Comparison of ENCODE assay signal across 1 cellular context in the genomic region with DNA sequence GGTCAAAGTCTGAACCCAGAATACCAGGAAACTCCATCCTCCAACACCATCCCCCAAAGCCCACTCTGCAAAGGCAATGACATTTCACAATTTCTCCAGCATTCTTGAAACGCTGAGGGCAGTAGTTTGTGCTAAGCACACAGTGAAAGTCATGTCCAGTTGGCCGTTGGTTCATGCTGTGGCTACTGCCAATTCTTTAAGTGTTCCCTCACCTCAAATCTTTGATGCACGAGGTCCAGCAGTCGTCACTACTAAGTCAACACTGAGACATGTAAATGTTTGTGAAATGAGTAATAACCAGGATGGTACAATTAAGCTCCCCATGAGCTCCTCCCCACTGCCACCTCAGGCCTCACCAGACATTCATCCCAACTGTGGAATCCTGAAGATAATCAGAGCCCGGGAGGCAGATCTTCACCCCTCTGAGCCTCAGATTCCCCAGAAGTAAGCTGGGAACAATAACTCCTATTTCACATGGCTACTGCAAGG.
TF ChIP-seq lines count a peak whose summit lies in the region.

No MANE protein-coding gene starts in this region.

TF ChIP-seq in HepG2, 621 proteins besides CTCF, POLR2A, EP300 and RAD21 (continued from another document and continues in another):
- TF ChIP-seq, protein P1, sequence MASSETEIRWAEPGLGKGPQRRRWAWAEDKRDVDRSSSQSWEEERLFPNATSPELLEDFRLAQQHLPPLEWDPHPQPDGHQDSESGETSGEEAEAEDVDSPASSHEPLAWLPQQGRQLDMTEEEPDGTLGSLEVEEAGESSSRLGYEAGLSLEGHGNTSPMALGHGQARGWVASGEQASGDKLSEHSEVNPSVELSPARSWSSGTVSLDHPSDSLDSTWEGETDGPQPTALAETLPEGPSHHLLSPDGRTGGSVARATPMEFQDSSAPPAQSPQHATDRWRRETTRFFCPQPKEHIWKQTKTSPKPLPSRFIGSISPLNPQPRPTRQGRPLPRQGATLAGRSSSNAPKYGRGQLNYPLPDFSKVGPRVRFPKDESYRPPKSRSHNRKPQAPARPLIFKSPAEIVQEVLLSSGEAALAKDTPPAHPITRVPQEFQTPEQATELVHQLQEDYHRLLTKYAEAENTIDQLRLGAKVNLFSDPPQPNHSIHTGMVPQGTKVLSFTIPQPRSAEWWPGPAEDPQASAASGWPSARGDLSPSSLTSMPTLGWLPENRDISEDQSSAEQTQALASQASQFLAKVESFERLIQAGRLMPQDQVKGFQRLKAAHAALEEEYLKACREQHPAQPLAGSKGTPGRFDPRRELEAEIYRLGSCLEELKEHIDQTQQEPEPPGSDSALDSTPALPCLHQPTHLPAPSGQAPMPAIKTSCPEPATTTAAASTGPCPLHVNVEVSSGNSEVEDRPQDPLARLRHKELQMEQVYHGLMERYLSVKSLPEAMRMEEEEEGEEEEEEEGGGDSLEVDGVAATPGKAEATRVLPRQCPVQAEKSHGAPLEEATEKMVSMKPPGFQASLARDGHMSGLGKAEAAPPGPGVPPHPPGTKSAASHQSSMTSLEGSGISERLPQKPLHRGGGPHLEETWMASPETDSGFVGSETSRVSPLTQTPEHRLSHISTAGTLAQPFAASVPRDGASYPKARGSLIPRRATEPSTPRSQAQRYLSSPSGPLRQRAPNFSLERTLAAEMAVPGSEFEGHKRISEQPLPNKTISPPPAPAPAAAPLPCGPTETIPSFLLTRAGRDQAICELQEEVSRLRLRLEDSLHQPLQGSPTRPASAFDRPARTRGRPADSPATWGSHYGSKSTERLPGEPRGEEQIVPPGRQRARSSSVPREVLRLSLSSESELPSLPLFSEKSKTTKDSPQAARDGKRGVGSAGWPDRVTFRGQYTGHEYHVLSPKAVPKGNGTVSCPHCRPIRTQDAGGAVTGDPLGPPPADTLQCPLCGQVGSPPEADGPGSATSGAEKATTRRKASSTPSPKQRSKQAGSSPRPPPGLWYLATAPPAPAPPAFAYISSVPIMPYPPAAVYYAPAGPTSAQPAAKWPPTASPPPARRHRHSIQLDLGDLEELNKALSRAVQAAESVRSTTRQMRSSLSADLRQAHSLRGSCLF (CRISPR knock-in tag; IDR thresholded peaks at IDR 0.05; ENCODE audit: borderline replicate concordance) = no peak
- TF ChIP-seq FOXO1 (CRISPR knock-in tag; IDR thresholded peaks at IDR 0.05) (0 out of 2 replicates have a peak, but pooled peaks have one; percentile 60), FOSL2 (CRISPR knock-in tag; IDR thresholded peaks at IDR 0.05) (peak; percentile 95), RXRB (CRISPR knock-in tag; IDR thresholded peaks at IDR 0.05; ENCODE audit: borderline replicate concordance) (peak; percentile 63; the same call in 1 of the 2 replicates), NR1H2 (CRISPR knock-in tag; IDR thresholded peaks at IDR 0.05; ENCODE audit: borderline replicate concordance, low read depth) (no peak), ZNF567 (CRISPR knock-in tag; IDR thresholded peaks at IDR 0.05; ENCODE audit: borderline replicate concordance) (no peak), ZNF674 (CRISPR knock-in tag; IDR thresholded peaks at IDR 0.05; ENCODE audit: low read depth) (no peak), HHEX (CRISPR knock-in tag; IDR thresholded peaks at IDR 0.05) (0 out of 2 replicates have a peak, but pooled peaks have one; percentile 40), EHMT2 (IDR thresholded peaks at IDR 0.05; ENCODE audit: borderline replicate concordance, low read depth, low read length) (peak; percentile 88), ZNF790 (CRISPR knock-in tag; IDR thresholded peaks at IDR 0.05; ENCODE audit: borderline replicate concordance) (no peak), PCBP2 (optimal IDR thresholded peaks at IDR 0.05; ENCODE audit: low read depth, low read length, poor library complexity, severe bottlenecking) (no peak), BCL6 (CRISPR knock-in tag; IDR thresholded peaks at IDR 0.05) (peak; percentile 98), FOXJ3 (CRISPR knock-in tag; IDR thresholded peaks at IDR 0.05; ENCODE audit: borderline replicate concordance) (0 out of 2 replicates have a peak, but pooled peaks have one; percentile 17), ZFAT (CRISPR knock-in tag; conservative IDR thresholded peaks at IDR 0.05) (no peak), KMT2A (CRISPR knock-in tag; IDR thresholded peaks at IDR 0.05) (peak; percentile 52; the same call in 1 of the 2 replicates), TOE1 (CRISPR knock-in tag; IDR thresholded peaks at IDR 0.05) (no peak), ZNF781 (CRISPR knock-in tag; IDR thresholded peaks at IDR 0.05; ENCODE audit: borderline replicate concordance, not compliant biosample characterization) (peak; percentile 67), PRPF4 (IDR thresholded peaks at IDR 0.05; ENCODE audit: low read depth, low read length, poor library complexity, severe bottlenecking) (peak; percentile 71), ZNF446 (CRISPR knock-in tag; IDR thresholded peaks at IDR 0.05) (no peak), ESRRA (CRISPR knock-in tag; IDR thresholded peaks at IDR 0.05; ENCODE audit: low read depth) (no peak), NFIB (CRISPR knock-in tag; IDR thresholded peaks at IDR 0.05; ENCODE audit: borderline replicate concordance) (no peak), MIER3 (CRISPR knock-in tag; IDR thresholded peaks at IDR 0.05; ENCODE audit: borderline replicate concordance) (peak; percentile 92), SP2 (CRISPR knock-in tag; IDR thresholded peaks at IDR 0.05) (no peak), RARA (CRISPR knock-in tag; IDR thresholded peaks at IDR 0.05) (peak; percentile 83), TCF7 (IDR thresholded peaks at IDR 0.05; ENCODE audit: low read depth) (peak; percentile 63), RBM39 (IDR thresholded peaks at IDR 0.05; ENCODE audit: low read depth, low read length, poor library complexity, severe bottlenecking) (no peak), YY1 (IDR thresholded peaks at IDR 0.05; ENCODE audit: insufficient read depth, insufficient replicate concordance, low read depth, low read length) (no peak), ZMYM2 (CRISPR knock-in tag; IDR thresholded peaks at IDR 0.05) (no peak), ZNF652 (CRISPR knock-in tag; IDR thresholded peaks at IDR 0.05; ENCODE audit: borderline replicate concordance, low read depth) (peak; percentile 28; the same call in 1 of the 2 replicates), ZNF496 (CRISPR knock-in tag; IDR thresholded peaks at IDR 0.05; ENCODE audit: insufficient replicate concordance) (no peak), RBM22 (optimal IDR thresholded peaks at IDR 0.05; ENCODE audit: low read length) (no peak)
- TF ChIP-seq, protein P2, sequence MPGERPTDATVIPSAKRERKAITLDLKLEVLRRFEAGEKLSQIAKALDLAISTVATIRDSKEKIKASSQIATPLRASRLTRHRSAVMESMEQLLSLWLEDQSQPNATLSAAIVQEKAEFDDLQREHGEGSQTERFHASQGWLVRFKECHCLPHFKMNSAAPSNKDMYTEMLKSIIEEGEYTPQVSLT (CRISPR knock-in tag; IDR thresholded peaks at IDR 0.05; ENCODE audit: borderline replicate concordance, low read depth) = no peak
- TF ChIP-seq, protein P3, sequence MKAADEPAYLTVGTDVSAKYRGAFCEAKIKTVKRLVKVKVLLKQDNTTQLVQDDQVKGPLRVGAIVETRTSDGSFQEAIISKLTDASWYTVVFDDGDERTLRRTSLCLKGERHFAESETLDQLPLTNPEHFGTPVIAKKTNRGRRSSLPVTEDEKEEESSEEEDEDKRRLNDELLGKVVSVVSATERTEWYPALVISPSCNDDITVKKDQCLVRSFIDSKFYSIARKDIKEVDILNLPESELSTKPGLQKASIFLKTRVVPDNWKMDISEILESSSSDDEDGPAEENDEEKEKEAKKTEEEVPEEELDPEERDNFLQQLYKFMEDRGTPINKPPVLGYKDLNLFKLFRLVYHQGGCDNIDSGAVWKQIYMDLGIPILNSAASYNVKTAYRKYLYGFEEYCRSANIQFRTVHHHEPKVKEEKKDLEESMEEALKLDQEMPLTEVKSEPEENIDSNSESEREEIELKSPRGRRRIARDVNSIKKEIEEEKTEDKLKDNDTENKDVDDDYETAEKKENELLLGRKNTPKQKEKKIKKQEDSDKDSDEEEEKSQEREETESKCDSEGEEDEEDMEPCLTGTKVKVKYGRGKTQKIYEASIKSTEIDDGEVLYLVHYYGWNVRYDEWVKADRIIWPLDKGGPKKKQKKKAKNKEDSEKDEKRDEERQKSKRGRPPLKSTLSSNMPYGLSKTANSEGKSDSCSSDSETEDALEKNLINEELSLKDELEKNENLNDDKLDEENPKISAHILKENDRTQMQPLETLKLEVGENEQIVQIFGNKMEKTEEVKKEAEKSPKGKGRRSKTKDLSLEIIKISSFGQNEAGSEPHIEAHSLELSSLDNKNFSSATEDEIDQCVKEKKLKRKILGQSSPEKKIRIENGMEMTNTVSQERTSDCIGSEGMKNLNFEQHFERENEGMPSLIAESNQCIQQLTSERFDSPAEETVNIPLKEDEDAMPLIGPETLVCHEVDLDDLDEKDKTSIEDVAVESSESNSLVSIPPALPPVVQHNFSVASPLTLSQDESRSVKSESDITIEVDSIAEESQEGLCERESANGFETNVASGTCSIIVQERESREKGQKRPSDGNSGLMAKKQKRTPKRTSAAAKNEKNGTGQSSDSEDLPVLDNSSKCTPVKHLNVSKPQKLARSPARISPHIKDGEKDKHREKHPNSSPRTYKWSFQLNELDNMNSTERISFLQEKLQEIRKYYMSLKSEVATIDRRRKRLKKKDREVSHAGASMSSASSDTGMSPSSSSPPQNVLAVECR (CRISPR knock-in tag; IDR thresholded peaks at IDR 0.05; ENCODE audit: borderline replicate concordance) = no peak
- TF ChIP-seq, protein P4, sequence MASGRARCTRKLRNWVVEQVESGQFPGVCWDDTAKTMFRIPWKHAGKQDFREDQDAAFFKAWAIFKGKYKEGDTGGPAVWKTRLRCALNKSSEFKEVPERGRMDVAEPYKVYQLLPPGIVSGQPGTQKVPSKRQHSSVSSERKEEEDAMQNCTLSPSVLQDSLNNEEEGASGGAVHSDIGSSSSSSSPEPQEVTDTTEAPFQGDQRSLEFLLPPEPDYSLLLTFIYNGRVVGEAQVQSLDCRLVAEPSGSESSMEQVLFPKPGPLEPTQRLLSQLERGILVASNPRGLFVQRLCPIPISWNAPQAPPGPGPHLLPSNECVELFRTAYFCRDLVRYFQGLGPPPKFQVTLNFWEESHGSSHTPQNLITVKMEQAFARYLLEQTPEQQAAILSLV (CRISPR knock-in tag; IDR thresholded peaks at IDR 0.05; ENCODE audit: borderline replicate concordance) = no peak
- TF ChIP-seq, protein P5, sequence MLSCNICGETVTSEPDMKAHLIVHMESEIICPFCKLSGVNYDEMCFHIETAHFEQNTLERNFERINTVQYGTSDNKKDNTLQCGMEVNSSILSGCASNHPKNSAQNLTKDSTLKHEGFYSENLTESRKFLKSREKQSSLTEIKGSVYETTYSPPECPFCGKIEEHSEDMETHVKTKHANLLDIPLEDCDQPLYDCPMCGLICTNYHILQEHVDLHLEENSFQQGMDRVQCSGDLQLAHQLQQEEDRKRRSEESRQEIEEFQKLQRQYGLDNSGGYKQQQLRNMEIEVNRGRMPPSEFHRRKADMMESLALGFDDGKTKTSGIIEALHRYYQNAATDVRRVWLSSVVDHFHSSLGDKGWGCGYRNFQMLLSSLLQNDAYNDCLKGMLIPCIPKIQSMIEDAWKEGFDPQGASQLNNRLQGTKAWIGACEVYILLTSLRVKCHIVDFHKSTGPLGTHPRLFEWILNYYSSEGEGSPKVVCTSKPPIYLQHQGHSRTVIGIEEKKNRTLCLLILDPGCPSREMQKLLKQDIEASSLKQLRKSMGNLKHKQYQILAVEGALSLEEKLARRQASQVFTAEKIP (CRISPR knock-in tag; IDR thresholded peaks at IDR 0.05; ENCODE audit: borderline replicate concordance) = no peak
- TF ChIP-seq, protein P6, sequence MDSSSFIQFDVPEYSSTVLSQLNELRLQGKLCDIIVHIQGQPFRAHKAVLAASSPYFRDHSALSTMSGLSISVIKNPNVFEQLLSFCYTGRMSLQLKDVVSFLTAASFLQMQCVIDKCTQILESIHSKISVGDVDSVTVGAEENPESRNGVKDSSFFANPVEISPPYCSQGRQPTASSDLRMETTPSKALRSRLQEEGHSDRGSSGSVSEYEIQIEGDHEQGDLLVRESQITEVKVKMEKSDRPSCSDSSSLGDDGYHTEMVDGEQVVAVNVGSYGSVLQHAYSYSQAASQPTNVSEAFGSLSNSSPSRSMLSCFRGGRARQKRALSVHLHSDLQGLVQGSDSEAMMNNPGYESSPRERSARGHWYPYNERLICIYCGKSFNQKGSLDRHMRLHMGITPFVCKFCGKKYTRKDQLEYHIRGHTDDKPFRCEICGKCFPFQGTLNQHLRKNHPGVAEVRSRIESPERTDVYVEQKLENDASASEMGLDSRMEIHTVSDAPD (CRISPR knock-in tag; IDR thresholded peaks at IDR 0.05) = peak; percentile 78
- TF ChIP-seq, protein P7, sequence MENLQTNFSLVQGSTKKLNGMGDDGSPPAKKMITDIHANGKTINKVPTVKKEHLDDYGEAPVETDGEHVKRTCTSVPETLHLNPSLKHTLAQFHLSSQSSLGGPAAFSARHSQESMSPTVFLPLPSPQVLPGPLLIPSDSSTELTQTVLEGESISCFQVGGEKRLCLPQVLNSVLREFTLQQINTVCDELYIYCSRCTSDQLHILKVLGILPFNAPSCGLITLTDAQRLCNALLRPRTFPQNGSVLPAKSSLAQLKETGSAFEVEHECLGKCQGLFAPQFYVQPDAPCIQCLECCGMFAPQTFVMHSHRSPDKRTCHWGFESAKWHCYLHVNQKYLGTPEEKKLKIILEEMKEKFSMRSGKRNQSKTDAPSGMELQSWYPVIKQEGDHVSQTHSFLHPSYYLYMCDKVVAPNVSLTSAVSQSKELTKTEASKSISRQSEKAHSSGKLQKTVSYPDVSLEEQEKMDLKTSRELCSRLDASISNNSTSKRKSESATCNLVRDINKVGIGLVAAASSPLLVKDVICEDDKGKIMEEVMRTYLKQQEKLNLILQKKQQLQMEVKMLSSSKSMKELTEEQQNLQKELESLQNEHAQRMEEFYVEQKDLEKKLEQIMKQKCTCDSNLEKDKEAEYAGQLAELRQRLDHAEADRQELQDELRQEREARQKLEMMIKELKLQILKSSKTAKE (CRISPR knock-in tag; IDR thresholded peaks at IDR 0.05; ENCODE audit: borderline replicate concordance) = peak; percentile 52; the same call in 1 of the 2 replicates
- TF ChIP-seq, protein P8, sequence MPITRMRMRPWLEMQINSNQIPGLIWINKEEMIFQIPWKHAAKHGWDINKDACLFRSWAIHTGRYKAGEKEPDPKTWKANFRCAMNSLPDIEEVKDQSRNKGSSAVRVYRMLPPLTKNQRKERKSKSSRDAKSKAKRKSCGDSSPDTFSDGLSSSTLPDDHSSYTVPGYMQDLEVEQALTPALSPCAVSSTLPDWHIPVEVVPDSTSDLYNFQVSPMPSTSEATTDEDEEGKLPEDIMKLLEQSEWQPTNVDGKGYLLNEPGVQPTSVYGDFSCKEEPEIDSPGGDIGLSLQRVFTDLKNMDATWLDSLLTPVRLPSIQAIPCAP (CRISPR knock-in tag; IDR thresholded peaks at IDR 0.05; ENCODE audit: low read depth) = no peak
- TF ChIP-seq, protein P9, sequence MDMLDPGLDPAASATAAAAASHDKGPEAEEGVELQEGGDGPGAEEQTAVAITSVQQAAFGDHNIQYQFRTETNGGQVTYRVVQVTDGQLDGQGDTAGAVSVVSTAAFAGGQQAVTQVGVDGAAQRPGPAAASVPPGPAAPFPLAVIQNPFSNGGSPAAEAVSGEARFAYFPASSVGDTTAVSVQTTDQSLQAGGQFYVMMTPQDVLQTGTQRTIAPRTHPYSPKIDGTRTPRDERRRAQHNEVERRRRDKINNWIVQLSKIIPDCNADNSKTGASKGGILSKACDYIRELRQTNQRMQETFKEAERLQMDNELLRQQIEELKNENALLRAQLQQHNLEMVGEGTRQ (IDR thresholded peaks at IDR 0.05; ENCODE audit: low read depth, low read length) = no peak
- TF ChIP-seq, protein P9 (CRISPR knock-in tag; IDR thresholded peaks at IDR 0.05; ENCODE audit: borderline replicate concordance) = no peak
